ENCODE assay signal across 9 cellular contexts in genomic region chr17:49843774-49844350, GRCh38. TPM values are rescaled to one million over a fixed set of nuclear protein-coding genes. Genes with fewer than 3 reads are reported as not detected.
DNase-seq lines count a peak whose midpoint lies in the region; ATAC-seq, FAIRE-seq and TF ChIP-seq lines count a peak whose summit lies in the region.
"Had no signal": no experiment of that assay in that cellular context is flagged by ENCODE, and none has a peak within 500 bp of the region (broad histone marks: within the 10 kb centered on the region; RNA-seq: fewer than 3 reads in every experiment).

No MANE protein-coding gene starts in this region.

- no peak overlapping the region for H2AK5ac ChIP-seq in H1 (ENCODE audit: low read depth, low read length)

- H3K9ac ChIP-seq in OCI-LY3 (ENCODE audit: low read length) (no peak overlapping the region), H1 (replicated peaks in 1 of 4; ENCODE audit: extremely low read depth in 1 of 4, low read depth in 3 of 4, low read length in 3 of 4) (no peak overlapping the region)

- H3K79me1 ChIP-seq in H1 (ENCODE audit: low read depth, low read length), result no peaks in the 10 kb centered on the region

- H4K20me1 ChIP-seq in OCI-LY3 (ENCODE audit: insufficient read depth, low read length), result no peaks in the 10 kb centered on the region
- peaks cover 4 to 12% of the 10 kb centered on the region in 2 experiments for H4K20me1 ChIP-seq in H1 (replicated peaks in 1 of 2; ENCODE audit: control insufficient read depth in 1 of 2, insufficient read depth in 2 of 2, low read length in 2 of 2)

- peaks cover 0 to 17% (median 0%) of the 10 kb centered on the region in 9 donors for H3K36me3 ChIP-seq in heart right ventricle
- no peaks in the 10 kb centered on the region for H3K36me3 ChIP-seq in OCI-LY3 (replicated peaks; ENCODE audit: low read depth, low read length)
- H3K36me3 ChIP-seq in H1 (ENCODE audit: control insufficient read depth in 2 of 4, insufficient read depth in 4 of 4, low read length in 3 of 4), result no peaks in the 10 kb centered on the region; a peak in 1 of 8 replicates

- H3K14ac ChIP-seq in H1 (ENCODE audit: insufficient read length), result no peak overlapping the region

- H3K23ac ChIP-seq in H1 (ENCODE audit: insufficient read length), result no peak overlapping the region

- H3K4me1 ChIP-seq in heart right ventricle (peaks cover 8 to 44% (median 35%) of the 10 kb centered on the region in 9 donors), OCI-LY3 (ENCODE audit: low read length) (no peaks in the 10 kb centered on the region), H1 (replicated peaks in 1 of 4; ENCODE audit: control insufficient read depth in 3 of 4, insufficient read depth in 4 of 4, low read length in 3 of 4) (0 out of 7 replicates have a peak, but pooled peaks cover 0 to 2% (median 0%) of the 10 kb centered on the region in 4 experiments)

- no peaks in the 10 kb centered on the region; the same call in 1 of the 2 replicates for H3K23me2 ChIP-seq in H1 (ENCODE audit: low read depth, low read length)

- peak overlapping the region in 3 of 10 donors; percentile 85 to 91 (median 89) for H3K27ac ChIP-seq in heart right ventricle
- no peak overlapping the region for H3K27ac ChIP-seq in OCI-LY3 (ENCODE audit: low read length)
- H3K27ac ChIP-seq in H1 (ENCODE audit: low read depth, low read length), result no peak overlapping the region

- CTCF ChIA-PET in H1 (lab: Charles Lee; ENCODE audit: partially characterized antibody), result interaction anchor here (0.6 to 26.5 kb wide), 22 partner anchors 8 to 884 kb away, joined by 3 to 547 read pairs (median 3); partner anchors contain the start of genes DLX3 and SLC35B1

- ATAC-seq in heart right ventricle (no peak), Right ventricle myocardium inferior (no peak), HG02571 (IDR thresholded peaks at IDR 0.05; ENCODE audit: unreplicated experiment) (no peak), GM21528 (IDR thresholded peaks at IDR 0.05; ENCODE audit: low FRiP score, unreplicated experiment) (no peak)

- H2BK5ac ChIP-seq in H1 (ENCODE audit: low read depth, low read length), result no peak overlapping the region

- no peak overlapping the region for H3K4ac ChIP-seq in H1 (replicated peaks; ENCODE audit: insufficient read length, low read depth, low read length)

- H2BK12ac ChIP-seq in H1 (ENCODE audit: low read depth, low read length), result no peak overlapping the region

- H3K4me2 ChIP-seq in OCI-LY3 (ENCODE audit: low read length) (no peak overlapping the region), H1 (ENCODE audit: insufficient read depth in 1 of 2, low read depth in 2 of 2, low read length in 2 of 2) (no peak overlapping the region)

- H3K4me3 ChIP-seq in heart right ventricle (no peak overlapping the region), OCI-LY3 (ENCODE audit: low read length) (no peak overlapping the region), H1 (ENCODE audit: extremely low read depth in 1 of 4, insufficient read depth in 2 of 4, low read depth in 3 of 4, low read length in 4 of 4) (no peak overlapping the region)
- H3K4me3 ChIP-seq: tibial artery had no signal

- H2AFZ ChIP-seq in OCI-LY3 (ENCODE audit: low read depth, low read length), result no peak overlapping the region
- no peak overlapping the region for H2AFZ ChIP-seq in H1 (ENCODE audit: low read length)

- no peak overlapping the region for H4K5ac ChIP-seq in H1 (ENCODE audit: insufficient read length, low read depth, low read length)

- H3K18ac ChIP-seq in H1 (ENCODE audit: extremely low read depth, low read length), result no peak overlapping the region

- no peak for TF ChIP-seq EP300 in H1 (IDR thresholded peaks at IDR 0.05; ENCODE audit: borderline replicate concordance in 1 of 2, low read depth in 2 of 2, low read length in 2 of 2)

- H3K27me3 ChIP-seq in heart right ventricle, result no peaks in the 10 kb centered on the region
- no peaks in the 10 kb centered on the region for H3K27me3 ChIP-seq in OCI-LY3 (ENCODE audit: low read depth, low read length)
- no peaks in the 10 kb centered on the region for H3K27me3 ChIP-seq in H1 (replicated peaks in 1 of 4; ENCODE audit: control insufficient read depth in 3 of 4, extremely low read depth in 1 of 4, insufficient read depth in 3 of 4, low read length in 3 of 4)
- H3K27me3 ChIP-seq: tibial artery had no signal

- H3K9me3 ChIP-seq in heart right ventricle (no peaks in the 10 kb centered on the region), OCI-LY3 (ENCODE audit: insufficient read depth, low read length) (no peaks in the 10 kb centered on the region), H1 (ENCODE audit: insufficient read depth in 2 of 2, low read depth in 1 of 2, low read length in 1 of 2) (no peaks in the 10 kb centered on the region)
- H3K9me3 ChIP-seq: tibial artery had no signal

- TF ChIP-seq RAD21 in H1 (IDR thresholded peaks at IDR 0.05 in 1 of 2, conservative IDR thresholded peaks at IDR 0.05 in 1 of 2; ENCODE audit: low read depth in 2 of 2, low read length in 2 of 2), result peak; percentile 64 to 73

- no peak overlapping the region for H2BK15ac ChIP-seq in H1 (ENCODE audit: low read length)

- 83 to 89% methylated on average over 6 of the region's 6 CpGs for WGBS in heart right ventricle, 2 donors
- 68% methylated on average over 6 of the region's 6 CpGs; no CpG with 5 or more reads in 1 of the 2 experiments for WGBS in H1 (ENCODE audit: extremely low coverage in 1 of 2, insufficient coverage in 1 of 2, insufficient read length in 1 of 2, insufficient replicate concordance in 2 of 2, low coverage in 1 of 2, low lambda C conversion rate in 2 of 2, missing lambda C conversion rate in 1 of 2), 2 experiments

- no peak overlapping the region for H4K91ac ChIP-seq in H1 (replicated peaks; ENCODE audit: insufficient read length, low read length)

- TF ChIP-seq POLR2A in H1 (IDR thresholded peaks at IDR 0.05; ENCODE audit: control extremely low read depth in 1 of 2, low read depth in 2 of 2, low read length in 2 of 2), result no peak

- no peak for FAIRE-seq in H1 (lab: Jason Lieb, UNC)
- no peak for FAIRE-seq in HTR-8/SVneo (lab: Jason Lieb, UNC)

- no peak overlapping the region for H2BK120ac ChIP-seq in H1 (replicated peaks; ENCODE audit: low read depth, low read length)

- intact Hi-C loops in heart right ventricle (cut with DNase I) (loop anchor here in 1 of 10 donors (10.0 kb wide), 1 partner anchor 59 kb away; the partner anchor contains the start of gene KAT7), Right ventricle myocardium inferior (cut with DNase I) (no loop called here)

- TF ChIP-seq CTCF in heart right ventricle (IDR thresholded peaks at IDR 0.05), result peak in 5 of 9 donors; percentile 14 to 34 (median 29)
- TF ChIP-seq CTCF in OCI-LY3 (IDR thresholded peaks at IDR 0.05; ENCODE audit: low read depth, low read length), result peak; percentile 51
- peak; percentile 72 to 80 (median 77) for TF ChIP-seq CTCF in H1 (IDR thresholded peaks at IDR 0.05; ENCODE audit: control extremely low read depth in 1 of 3, insufficient read depth in 1 of 3, low read depth in 1 of 3, low read length in 3 of 3)

- no peak overlapping the region for H2BK20ac ChIP-seq in H1 (ENCODE audit: low read length)

- no peak overlapping the region for H4K8ac ChIP-seq in H1 (ENCODE audit: extremely low read depth, insufficient read depth, low read length)

- DNase-seq in heart right ventricle (no peak), Right ventricle myocardium inferior (ENCODE audit: missing footprints) (no peak), H1 (ENCODE audit: low read depth in 1 of 2, low spot score in 2 of 2) (peak in 1 of 2 experiments; percentile 82), HTR-8/SVneo (ENCODE audit: insufficient read length, low spot score) (no peak)
- DNase-seq in stimulated activated CD8-positive, alpha-beta memory T cell treated with anti-CD3 and anti-CD28 coated beads, Interleukin-4, amount 100 ng/mL, for 48 hours, result peak; percentile 46

- POLR2A ChIA-PET in H1 (lab: Charles Lee; ENCODE audit: partially characterized antibody), result interaction anchor here (2.1 kb wide), 1 partner anchor 80 kb away, joined by 4 read pairs; the partner anchor contains the start of gene FAM117A

- H3K56ac ChIP-seq in H1 (replicated peaks; ENCODE audit: insufficient read length, low read depth, low read length), result no peak overlapping the region

- H3K79me2 ChIP-seq in OCI-LY3 (ENCODE audit: low read length) (no peaks in the 10 kb centered on the region), H1 (ENCODE audit: control insufficient read depth in 1 of 2, insufficient read depth in 2 of 2, low read length in 2 of 2) (no peaks in the 10 kb centered on the region)

TF ChIP-seq in H1, 55 proteins besides CTCF, POLR2A, EP300 and RAD21 (continues in another document):
- TF ChIP-seq ZNF274 (IDR thresholded peaks at IDR 0.05; ENCODE audit: borderline replicate concordance, extremely low read depth, low read length) (no peak), CTBP2 (IDR thresholded peaks at IDR 0.05; ENCODE audit: borderline replicate concordance, insufficient read depth, insufficient read length, low read length) (no peak), RFX5 (IDR thresholded peaks at IDR 0.05; ENCODE audit: borderline replicate concordance, low read depth, low read length) (no peak), CBX8 (IDR thresholded peaks at IDR 0.05; ENCODE audit: borderline replicate concordance, low read depth, low read length) (no peak)

RNA-seq across cellular contexts. Expression of gene TAC4, which starts 4.0 kb away (rescaled TPM):
- total RNA-seq in heart right ventricle (1 to 10 TPM in 1 of 10 donors, under 1 TPM in 2, not detected in 7; 0.78 to 2.7 (median 0.94) TPM), Right ventricle myocardium inferior (0.43 TPM)
- polyA plus RNA-seq in heart right ventricle (not detected), H1 (2011; rRNA removed) (0.15 and 0.22 TPM in 2 replicates)
- total RNA-seq in H1 (2021; fragmentation: NEBNext Ultra II Directional; extraction: Animal tissue kit (Norgen Biotek cat#: 25700)), result not detected in 2 replicates
- polyA plus RNA-seq in H1 (2011; cell fraction: cytosol; rRNA removed), result 0.31 TPM
- 0.54 TPM for polyA plus RNA-seq in H1 (2011; cell fraction: nucleus; rRNA removed)
- 0.52 to 0.61 TPM in 2 of 4 replicates, not detected in the others for polyA plus RNA-seq in H1 (2012, experiment 1 of 2)
- polyA plus RNA-seq in H1 (2012, experiment 2 of 2), result not detected
- polyA plus RNA-seq in H1 (2013, experiment 1 of 2), result not detected
- not detected for polyA plus RNA-seq in H1 (2013, experiment 2 of 2)
- polyA minus RNA-seq in H1 (2011; rRNA and poly(A)+ RNA removed), result not detected in 2 replicates
- not detected for polyA minus RNA-seq in H1 (2011; cell fraction: cytosol; rRNA and poly(A)+ RNA removed)
- not detected for polyA minus RNA-seq in H1 (2011; cell fraction: nucleus; rRNA and poly(A)+ RNA removed)

RNA-seq across cellular contexts. Expression of gene KAT7, which starts 55.4 kb away (rescaled TPM):
- total RNA-seq in heart right ventricle, result 10 to 100 TPM; 48.9 to 81.3 (median 66.3) TPM
- 10 to 100 TPM in 1 of 2 donors, 1 to 10 TPM in 1; 5.9 to 16.7 TPM for polyA plus RNA-seq in heart right ventricle
- total RNA-seq in Right ventricle myocardium inferior, result 45.4 TPM
- total RNA-seq in H1 (2021; fragmentation: NEBNext Ultra II Directional; extraction: Animal tissue kit (Norgen Biotek cat#: 25700)), result 138 and 139 TPM in 2 replicates
- 56.2 and 90.9 TPM in 2 replicates for polyA plus RNA-seq in H1 (2011; rRNA removed)
- polyA plus RNA-seq in H1 (2011; cell fraction: cytosol; rRNA removed), result 70.9 TPM
- 44.8 TPM for polyA plus RNA-seq in H1 (2011; cell fraction: nucleus; rRNA removed)
- 68.5 to 97.8 TPM (median 78.6 TPM) in 4 replicates for polyA plus RNA-seq in H1 (2012, experiment 1 of 2)
- polyA plus RNA-seq in H1 (2012, experiment 2 of 2), result 57.4 TPM
- polyA plus RNA-seq in H1 (2013, experiment 1 of 2), result 104 TPM
- 104 TPM for polyA plus RNA-seq in H1 (2013, experiment 2 of 2)
- polyA minus RNA-seq in H1 (2011; rRNA and poly(A)+ RNA removed), result 172 and 217 TPM in 2 replicates
- polyA minus RNA-seq in H1 (2011; cell fraction: cytosol; rRNA and poly(A)+ RNA removed), result 115 TPM
- polyA minus RNA-seq in H1 (2011; cell fraction: nucleus; rRNA and poly(A)+ RNA removed), result 104 TPM
